9 cellular contexts compared by ENCODE assay signal in the genomic region with DNA sequence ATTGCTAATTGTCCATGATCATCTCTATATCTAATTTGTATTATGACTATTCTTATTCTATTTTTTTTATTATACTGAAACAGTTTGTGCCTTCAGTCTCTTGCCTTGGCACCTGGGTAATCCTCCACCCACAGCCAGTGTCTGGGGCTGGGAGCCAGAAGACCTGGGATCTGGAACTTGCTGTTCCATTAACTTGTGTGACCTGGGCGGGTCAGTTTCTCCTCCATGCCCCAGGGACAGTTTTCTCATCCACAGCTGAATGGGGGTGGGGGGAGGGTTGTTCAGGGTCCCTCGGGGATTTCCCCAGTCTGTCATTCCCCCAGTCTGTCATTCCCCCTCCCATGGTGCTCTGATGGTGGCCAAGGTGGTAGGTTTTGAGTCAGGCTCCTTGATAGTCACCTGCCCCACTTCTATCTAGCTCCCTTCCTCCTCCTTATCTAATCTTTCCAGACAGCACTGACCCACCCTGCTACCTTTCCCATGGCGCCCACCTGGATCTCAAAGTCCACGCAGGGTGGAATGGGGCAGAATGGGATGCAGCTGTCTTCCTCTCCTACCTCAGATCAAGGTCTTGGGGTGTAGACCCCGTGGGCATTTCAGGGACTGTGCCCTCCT. TPM values are rescaled to one million over a fixed set of nuclear protein-coding genes. Genes with fewer than 3 reads are reported as not detected.
DNase-seq lines count a peak whose midpoint lies in the region; ATAC-seq, FAIRE-seq and TF ChIP-seq lines count a peak whose summit lies in the region.
"Had no signal": no experiment of that assay in that cellular context is flagged by ENCODE, and none has a peak within 500 bp of the region (broad histone marks: within the 10 kb centered on the region; RNA-seq: fewer than 3 reads in every experiment).

No MANE protein-coding gene starts in this region.

- H3K4me1 Mint-ChIP-seq in Caco-2 (ENCODE audit: low read depth, unreplicated experiment) (peaks cover 63% of the 10 kb centered on the region), T-cell (peaks cover 70 to 75% (median 71%) of the 10 kb centered on the region in 3 donors)
- H3K4me1 Mint-ChIP-seq in stimulated activated memory B cell treated with anti-CD40 and anti-IgM and Interleukin-4, amounts not matched to agents 10 μg/mL and 1 μg/mL and 100 μg/mL, for 72 hours = peaks cover 78% of the 10 kb centered on the region
- H3K4me1 Mint-ChIP-seq in activated T-helper 2 cell treated with anti-CD3 and anti-CD28 coated beads, Interferon-gamma antibody, Interleukin-2, Interleukin-4, amounts not matched to agents 10 μg/mL and 5 μg/mL and 100 μg/mL, durations not matched to agents 14 hours and 24 hours and 36 hours (ENCODE audit: low read depth) = peaks cover 44% of the 10 kb centered on the region
- H3K4me1 Mint-ChIP-seq in activated CD4-positive, alpha-beta T cell treated with anti-CD3 and anti-CD28 coated beads, Interleukin-2, amount 10 ng/mL, durations not matched to agents 24 days and 14 days = peaks cover 57% of the 10 kb centered on the region

- H3K36me3 ChIP-seq in Caco-2 (ENCODE audit: control insufficient read depth, insufficient read depth, low read length) (peaks cover 3% of the 10 kb centered on the region; the same call in 1 of the 2 replicates), keratinocyte (ENCODE audit: control insufficient read depth in 2 of 2, extremely low read depth in 1 of 2, insufficient read depth in 2 of 2, low read length in 2 of 2) (peaks cover 16 to 26% of the 10 kb centered on the region in 2 experiments)

- H3K4me1 ChIP-seq in Caco-2 (peaks cover 69% of the 10 kb centered on the region), keratinocyte (ENCODE audit: control insufficient read depth, extremely low read depth, insufficient read depth, low read length) (peaks cover 52% of the 10 kb centered on the region)

- no peaks in the 10 kb centered on the region for H3K9me3 ChIP-seq in Caco-2
- H3K9me3 ChIP-seq in keratinocyte (ENCODE audit: control insufficient read depth, low read depth, low read length) = no peaks in the 10 kb centered on the region

- no peaks in the 10 kb centered on the region for H3K9me3 Mint-ChIP-seq in Caco-2 (ENCODE audit: unreplicated experiment)
- no peaks in the 10 kb centered on the region for H3K9me3 Mint-ChIP-seq in T-cell
- H3K9me3 Mint-ChIP-seq in stimulated activated memory B cell treated with anti-CD40 and anti-IgM and Interleukin-4, amounts not matched to agents 10 μg/mL and 1 μg/mL and 100 μg/mL, for 72 hours = no peaks in the 10 kb centered on the region
- no peaks in the 10 kb centered on the region for H3K9me3 Mint-ChIP-seq in activated T-helper 2 cell treated with anti-CD3 and anti-CD28 coated beads, Interferon-gamma antibody, Interleukin-2, Interleukin-4, amounts not matched to agents 10 μg/mL and 5 μg/mL and 100 μg/mL, durations not matched to agents 14 hours and 24 hours and 36 hours
- H3K9me3 Mint-ChIP-seq in activated CD4-positive, alpha-beta T cell treated with anti-CD3 and anti-CD28 coated beads, Interleukin-2, amount 10 ng/mL, durations not matched to agents 24 days and 14 days = no peaks in the 10 kb centered on the region

- no peak overlapping the region for H3K9ac ChIP-seq in keratinocyte (ENCODE audit: control insufficient read depth, extremely low read depth, insufficient read depth, low read length)

- intact Hi-C loops in Caco-2 (cut with micrococcal nuclease; ENCODE audit: unreplicated experiment) = loop anchor here (1.0 kb wide), 1 partner anchor 43 kb away; no protein-coding TSS in a partner anchor
- intact Hi-C loops in activated T-helper 2 cell treated with anti-CD3 and anti-CD28 coated beads, Interferon-gamma antibody, Interleukin-2, Interleukin-4, amounts not matched to agents 10 μg/mL and 5 μg/mL and 100 μg/mL, durations not matched to agents 14 hours and 24 hours and 36 hours (cut with micrococcal nuclease) = loop anchor here (1.0 to 5.0 kb wide), 2 partner anchors 42 to 60 kb away; no protein-coding TSS in a partner anchor
- intact Hi-C loops in activated CD4-positive, alpha-beta T cell treated with anti-CD3 and anti-CD28 coated beads, Interleukin-2, amount 10 ng/mL, durations not matched to agents 24 days and 14 days (cut with micrococcal nuclease) = loop anchor here (5.0 kb wide), 1 partner anchor 60 kb away; no protein-coding TSS in a partner anchor

- no peak overlapping the region for H3K4me3 ChIP-seq in Caco-2 (ENCODE audit: low read depth, low read length)
- H3K4me3 ChIP-seq in keratinocyte (ENCODE audit: control insufficient read depth in 2 of 3, extremely low read depth in 1 of 3, insufficient read depth in 2 of 3, low read depth in 1 of 3, low read length in 3 of 3) = no peak overlapping the region

- H3K4me2 ChIP-seq in keratinocyte (ENCODE audit: control insufficient read depth, extremely low read depth, insufficient read depth, low read depth, low read length) = peak overlapping the region; percentile 19

- H3K9me1 ChIP-seq in keratinocyte (ENCODE audit: control insufficient read depth, extremely low read depth, insufficient read depth, low read length) = no peaks in the 10 kb centered on the region

- no peak for TF ChIP-seq CTCF in Caco-2 (IDR thresholded peaks at IDR 0.05; ENCODE audit: insufficient read depth in 1 of 2, low read depth in 1 of 2, low read length in 1 of 2, severe bottlenecking in 1 of 2, unreplicated experiment in 1 of 2)
- TF ChIP-seq CTCF in keratinocyte (optimal IDR thresholded peaks at IDR 0.05 in 1 of 3, IDR thresholded peaks at IDR 0.05 in 1 of 3, conservative IDR thresholded peaks at IDR 0.05 in 1 of 3; ENCODE audit: extremely low read depth in 1 of 3, insufficient read depth in 2 of 3, low read length in 3 of 3) = no peak

- H3K27ac Mint-ChIP-seq in Caco-2 (ENCODE audit: unreplicated experiment) (no peak overlapping the region), T-cell (peak overlapping the region; percentile 42 to 78)
- H3K27ac Mint-ChIP-seq in stimulated activated memory B cell treated with anti-CD40 and anti-IgM and Interleukin-4, amounts not matched to agents 10 μg/mL and 1 μg/mL and 100 μg/mL, for 72 hours = peak overlapping the region; percentile 68
- H3K27ac Mint-ChIP-seq in activated T-helper 2 cell treated with anti-CD3 and anti-CD28 coated beads, Interferon-gamma antibody, Interleukin-2, Interleukin-4, amounts not matched to agents 10 μg/mL and 5 μg/mL and 100 μg/mL, durations not matched to agents 14 hours and 24 hours and 36 hours = no peak overlapping the region
- no peak overlapping the region for H3K27ac Mint-ChIP-seq in activated CD4-positive, alpha-beta T cell treated with anti-CD3 and anti-CD28 coated beads, Interleukin-2, amount 10 ng/mL, durations not matched to agents 24 days and 14 days

- H2AFZ ChIP-seq in keratinocyte (ENCODE audit: control insufficient read depth, low read length) = no peak overlapping the region

- H3K79me2 ChIP-seq in keratinocyte (ENCODE audit: control insufficient read depth, insufficient read depth, low read length) = peaks cover 86% of the 10 kb centered on the region

- peaks cover 31% of the 10 kb centered on the region for H4K20me1 ChIP-seq in keratinocyte (ENCODE audit: control insufficient read depth, extremely low read depth, insufficient read depth, low read length)

- FAIRE-seq in keratinocyte (lab: Jason Lieb, UNC) = no peak

- CTCF ChIA-PET in Caco-2 (lab: Charles Lee) (interaction anchor here (0.6 to 1.6 kb wide), 6 partner anchors 8 to 68 kb away, joined by 3 to 10 read pairs (median 4); a partner anchor contains a TSS), T-cell (lab: Charles Lee) (interaction anchor here (0.5 to 1.4 kb wide), 6 partner anchors 11 to 117 kb away, joined by 3 to 5 read pairs (median 3); a partner anchor contains a TSS)

- no peak for ATAC-seq in T-cell (replicated peaks in 1 of 4)
- ATAC-seq in stimulated activated memory B cell treated with anti-CD40 and anti-IgM and Interleukin-4, amounts not matched to agents 10 μg/mL and 1 μg/mL and 100 μg/mL, for 72 hours = no peak

- POLR2A ChIA-PET in Caco-2 (lab: Charles Lee) (interaction anchor here (0.5 kb wide), 1 partner anchor 12 kb away, joined by 3 read pairs; no protein-coding TSS in a partner anchor), T-cell (lab: Charles Lee) (interaction anchor here in 1 of 2 donors (0.6 to 0.8 kb wide), 2 partner anchors 79 to 289 kb away, joined by 3 to 5 read pairs; a partner anchor contains a TSS)

- H3K27me3 Mint-ChIP-seq in Caco-2 (ENCODE audit: insufficient read depth, unreplicated experiment) (no peaks in the 10 kb centered on the region), T-cell (no peaks in the 10 kb centered on the region)
- H3K27me3 Mint-ChIP-seq in stimulated activated memory B cell treated with anti-CD40 and anti-IgM and Interleukin-4, amounts not matched to agents 10 μg/mL and 1 μg/mL and 100 μg/mL, for 72 hours = no peaks in the 10 kb centered on the region
- no peaks in the 10 kb centered on the region for H3K27me3 Mint-ChIP-seq in activated T-helper 2 cell treated with anti-CD3 and anti-CD28 coated beads, Interferon-gamma antibody, Interleukin-2, Interleukin-4, amounts not matched to agents 10 μg/mL and 5 μg/mL and 100 μg/mL, durations not matched to agents 14 hours and 24 hours and 36 hours (ENCODE audit: low read depth)
- no peaks in the 10 kb centered on the region for H3K27me3 Mint-ChIP-seq in activated CD4-positive, alpha-beta T cell treated with anti-CD3 and anti-CD28 coated beads, Interleukin-2, amount 10 ng/mL, durations not matched to agents 24 days and 14 days

- dilution Hi-C loops in keratinocyte (cut with MboI; ENCODE audit: extremely low pct_ligation_motif_present, low sequenced_read_pairs) = no loop called here

- BruUV-seq in Caco-2 (replicated peaks; lab: Mats Ljungman, UMichigan) = TSS peak; percentile 51

- H3K27me3 ChIP-seq in Caco-2 (replicated peaks; ENCODE audit: control insufficient read depth, insufficient read depth, low read length) = no peaks in the 10 kb centered on the region
- no peaks in the 10 kb centered on the region for H3K27me3 ChIP-seq in keratinocyte (ENCODE audit: control insufficient read depth, extremely low read depth, insufficient read depth, low read length)

- no peak overlapping the region for H3K27ac ChIP-seq in keratinocyte (ENCODE audit: control insufficient read depth, insufficient read depth, low read length)

- H3K36me3 Mint-ChIP-seq in Caco-2 (ENCODE audit: insufficient read depth, unreplicated experiment) (peaks cover 34% of the 10 kb centered on the region), T-cell (peaks cover 6% of the 10 kb centered on the region)
- H3K36me3 Mint-ChIP-seq in stimulated activated memory B cell treated with anti-CD40 and anti-IgM and Interleukin-4, amounts not matched to agents 10 μg/mL and 1 μg/mL and 100 μg/mL, for 72 hours = peaks cover 24% of the 10 kb centered on the region
- H3K36me3 Mint-ChIP-seq in activated T-helper 2 cell treated with anti-CD3 and anti-CD28 coated beads, Interferon-gamma antibody, Interleukin-2, Interleukin-4, amounts not matched to agents 10 μg/mL and 5 μg/mL and 100 μg/mL, durations not matched to agents 14 hours and 24 hours and 36 hours (ENCODE audit: low read depth) = peaks cover 21% of the 10 kb centered on the region
- H3K36me3 Mint-ChIP-seq in activated CD4-positive, alpha-beta T cell treated with anti-CD3 and anti-CD28 coated beads, Interleukin-2, amount 10 ng/mL, durations not matched to agents 24 days and 14 days (ENCODE audit: low read depth) = peaks cover 27% of the 10 kb centered on the region

- H3K4me3 Mint-ChIP-seq in Caco-2 (ENCODE audit: unreplicated experiment) = peak overlapping the region; percentile 97
- peak overlapping the region in 2 of 3 donors; percentile 25 to 98 for H3K4me3 Mint-ChIP-seq in T-cell
- H3K4me3 Mint-ChIP-seq in stimulated activated memory B cell treated with anti-CD40 and anti-IgM and Interleukin-4, amounts not matched to agents 10 μg/mL and 1 μg/mL and 100 μg/mL, for 72 hours = no peak overlapping the region
- no peak overlapping the region for H3K4me3 Mint-ChIP-seq in activated T-helper 2 cell treated with anti-CD3 and anti-CD28 coated beads, Interferon-gamma antibody, Interleukin-2, Interleukin-4, amounts not matched to agents 10 μg/mL and 5 μg/mL and 100 μg/mL, durations not matched to agents 14 hours and 24 hours and 36 hours (ENCODE audit: low read depth)
- no peak overlapping the region for H3K4me3 Mint-ChIP-seq in activated CD4-positive, alpha-beta T cell treated with anti-CD3 and anti-CD28 coated beads, Interleukin-2, amount 10 ng/mL, durations not matched to agents 24 days and 14 days

- DNase-seq in Caco-2 (no peak), T-cell (no peak), keratinocyte (ENCODE audit: low read depth, low spot score) (no peak), middle frontal gyrus (ENCODE audit: extremely low spot score, low spot score) (no peak)
- DNase-seq in activated T-helper 2 cell treated with anti-CD3 and anti-CD28 coated beads, Interferon-gamma antibody, Interleukin-2, Interleukin-4, amounts not matched to agents 10 μg/mL and 5 μg/mL and 100 μg/mL, durations not matched to agents 14 hours and 24 hours and 36 hours (ENCODE audit: low spot score) = no peak
- DNase-seq in activated CD4-positive, alpha-beta T cell treated with anti-CD3 and anti-CD28 coated beads, Interleukin-2, amount 10 ng/mL, durations not matched to agents 24 days and 14 days = no peak
- DNase-seq: NCI-H2029 treated with DMSO at 0.1 percent for 48 hours, occipital lobe had no signal

RNA-seq across cellular contexts. Expression of a gene that starts 11.0 kb away (rescaled TPM):
- 42.1 and 50.5 TPM in 2 replicates for total RNA-seq in Caco-2 (2022)
- total RNA-seq in T-cell = 10 to 100 TPM; 49.2 to 63.6 (median 62.4) TPM
- polyA plus RNA-seq in keratinocyte = 43.3 to 78.0 TPM (median 45.0 TPM) in 3 replicates
- polyA plus RNA-seq in keratinocyte (2011; ENCODE audit: low read depth) = 43.1 TPM
- polyA plus RNA-seq in keratinocyte (2011; cell fraction: cytosol; rRNA removed) = 39.3 and 57.7 TPM in 2 replicates
- polyA plus RNA-seq in keratinocyte (2011; cell fraction: nucleus; rRNA removed) = 283 and 333 TPM in 2 replicates
- polyA plus RNA-seq in keratinocyte (2012; ENCODE audit: low replicate concordance) = 49.7 and 77.8 TPM in 2 replicates
- polyA minus RNA-seq in keratinocyte = 101 to 338 TPM (median 132 TPM) in 3 replicates
- polyA minus RNA-seq in keratinocyte (2011; cell fraction: cytosol; rRNA and poly(A)+ RNA removed) = 94.4 TPM
- 224 and 276 TPM in 2 replicates for polyA minus RNA-seq in keratinocyte (2011; cell fraction: nucleus; rRNA and poly(A)+ RNA removed)
- 40.7 and 41.7 TPM in 2 replicates for total RNA-seq in activated T-helper 2 cell treated with anti-CD3 and anti-CD28 coated beads, Interferon-gamma antibody, Interleukin-2, Interleukin-4, amounts not matched to agents 10 μg/mL and 5 μg/mL and 100 μg/mL, durations not matched to agents 14 hours and 24 hours and 36 hours
- total RNA-seq in activated CD4-positive, alpha-beta T cell treated with anti-CD3 and anti-CD28 coated beads, Interleukin-2, amount 10 ng/mL, durations not matched to agents 24 days and 14 days = 45.5 and 45.6 TPM in 2 replicates

RNA-seq across cellular contexts. Expression of a gene that starts 52.0 kb away (rescaled TPM):
- total RNA-seq in Caco-2 (2022) = 28.5 and 29.4 TPM in 2 replicates
- total RNA-seq in T-cell = 10 to 100 TPM; 22.9 to 31.6 (median 27.9) TPM
- 61.1 to 93.0 TPM (median 71.1 TPM) in 3 replicates for polyA plus RNA-seq in keratinocyte
- 5.8 TPM for polyA plus RNA-seq in keratinocyte (2011; ENCODE audit: low read depth)
- polyA plus RNA-seq in keratinocyte (2011; cell fraction: cytosol; rRNA removed) = 62.2 and 89.3 TPM in 2 replicates
- polyA plus RNA-seq in keratinocyte (2011; cell fraction: nucleus; rRNA removed) = 43.7 and 54.2 TPM in 2 replicates
- 37.3 and 78.3 TPM in 2 replicates for polyA plus RNA-seq in keratinocyte (2012; ENCODE audit: low replicate concordance)
- 77.2 to 120 TPM (median 120 TPM) in 3 replicates for polyA minus RNA-seq in keratinocyte
- polyA minus RNA-seq in keratinocyte (2011; cell fraction: cytosol; rRNA and poly(A)+ RNA removed) = 138 TPM
- polyA minus RNA-seq in keratinocyte (2011; cell fraction: nucleus; rRNA and poly(A)+ RNA removed) = 39.0 and 43.5 TPM in 2 replicates
- 53.2 and 53.4 TPM in 2 replicates for total RNA-seq in activated T-helper 2 cell treated with anti-CD3 and anti-CD28 coated beads, Interferon-gamma antibody, Interleukin-2, Interleukin-4, amounts not matched to agents 10 μg/mL and 5 μg/mL and 100 μg/mL, durations not matched to agents 14 hours and 24 hours and 36 hours
- 54.7 and 55.9 TPM in 2 replicates for total RNA-seq in activated CD4-positive, alpha-beta T cell treated with anti-CD3 and anti-CD28 coated beads, Interleukin-2, amount 10 ng/mL, durations not matched to agents 24 days and 14 days

Comparison
In these comparisons a context has a peak if more than half of its experiments do, and no peak if none do; other contexts are left out.
1. H3K27ac Mint-ChIP-seq: peak in T-cell (2 of 2) and stimulated activated memory B cell treated with anti-CD40 and anti-IgM and Interleukin-4, amounts not matched to agents 10 μg/mL and 1 μg/mL and 100 μg/mL, for 72 hours (single experiment); none in Caco-2 (single experiment), activated T-helper 2 cell treated with anti-CD3 and anti-CD28 coated beads, Interferon-gamma antibody, Interleukin-2, Interleukin-4, amounts not matched to agents 10 μg/mL and 5 μg/mL and 100 μg/mL, durations not matched to agents 14 hours and 24 hours and 36 hours (single experiment) and activated CD4-positive, alpha-beta T cell treated with anti-CD3 and anti-CD28 coated beads, Interleukin-2, amount 10 ng/mL, durations not matched to agents 24 days and 14 days (single experiment).
2. H3K4me3 Mint-ChIP-seq: peak in Caco-2 (single experiment) and T-cell (2 of 3); none in stimulated activated memory B cell treated with anti-CD40 and anti-IgM and Interleukin-4, amounts not matched to agents 10 μg/mL and 1 μg/mL and 100 μg/mL, for 72 hours (single experiment), activated T-helper 2 cell treated with anti-CD3 and anti-CD28 coated beads, Interferon-gamma antibody, Interleukin-2, Interleukin-4, amounts not matched to agents 10 μg/mL and 5 μg/mL and 100 μg/mL, durations not matched to agents 14 hours and 24 hours and 36 hours (single experiment) and activated CD4-positive, alpha-beta T cell treated with anti-CD3 and anti-CD28 coated beads, Interleukin-2, amount 10 ng/mL, durations not matched to agents 24 days and 14 days (single experiment).